Comparison of ENCODE assay signal across 9 cellular contexts in the genomic region with DNA sequence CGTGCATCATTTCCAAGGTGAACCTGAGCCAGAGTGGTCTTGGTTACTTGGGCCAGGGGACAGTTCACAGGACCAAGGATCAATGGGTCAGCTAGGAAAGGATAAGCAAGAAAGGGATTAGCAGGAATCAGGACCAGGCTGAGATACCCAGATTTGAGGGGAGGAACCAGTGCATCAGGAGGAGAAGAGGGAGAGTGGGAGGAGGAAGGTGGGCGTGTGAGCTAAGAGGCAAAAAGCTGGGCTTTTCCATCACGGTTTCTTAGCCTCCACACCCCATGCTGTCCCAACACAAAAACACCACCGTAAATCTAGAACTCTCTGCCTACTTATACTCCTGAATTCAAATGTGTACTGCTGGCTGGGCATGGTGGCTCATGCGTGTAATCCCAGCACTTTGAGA. TPM values are rescaled to one million over a fixed set of nuclear protein-coding genes. Genes with fewer than 3 reads are reported as not detected.
"Had no signal": no experiment of that assay in that cellular context is flagged by ENCODE, and none has a peak within 500 bp of the region (broad histone marks: within the 10 kb centered on the region; RNA-seq: fewer than 3 reads in every experiment).

No MANE protein-coding gene starts in this region.

- FAIRE-seq: G401.6, GM12878, GM12891, GM12892, GM18507, GM19239 had no signal

- H3K4me3 ChIP-seq: GM12878 had no signal

- DNase-seq: GDM1, GF-D8 had no signal

RNA-seq across cellular contexts. Expression of gene EYA4, which starts 27.5 kb away (rescaled TPM):
- total RNA-seq: G401, GM12878 had no signal
